10 cellular contexts compared by ENCODE assay signal in the genomic region with DNA sequence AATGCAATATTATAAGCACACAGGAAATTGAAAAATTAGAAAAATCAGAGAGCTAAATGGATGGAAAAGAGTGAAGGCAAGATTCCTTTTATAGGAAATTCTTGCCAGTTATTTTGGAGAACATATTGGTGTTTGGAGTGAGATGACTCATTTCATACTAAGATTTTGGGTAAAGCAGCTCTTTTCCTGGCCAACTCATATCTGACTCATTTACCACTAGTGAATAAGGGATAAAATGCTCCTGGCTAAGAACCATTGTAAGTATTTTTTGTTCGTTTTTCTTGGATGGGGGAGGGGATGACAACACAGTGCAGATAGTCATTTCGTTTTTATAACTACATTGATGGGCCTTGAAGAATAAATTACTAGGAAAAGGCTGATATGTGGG.
DNase-seq lines count a peak whose midpoint lies in the region; ATAC-seq and TF ChIP-seq lines count a peak whose summit lies in the region.
"Had no signal": no experiment of that assay in that cellular context is flagged by ENCODE, and none has a peak within 500 bp of the region (broad histone marks: within the 10 kb centered on the region; RNA-seq: fewer than 3 reads in every experiment).

No MANE protein-coding gene starts in this region.

- ATAC-seq in activated CD4-positive, alpha-beta T cell treated with anti-CD3 and anti-CD28 coated beads for 36 hours, result no peak
- ATAC-seq in GM19395 (IDR thresholded peaks at IDR 0.05; ENCODE audit: unreplicated experiment), result no peak

- H3K9me3 ChIP-seq in AG04450 (ENCODE audit: control insufficient read depth, insufficient read depth, low read length) (no peaks in the 10 kb centered on the region), mesenchymal stem cell (ENCODE audit: control insufficient read depth, low read length) (no peaks in the 10 kb centered on the region)

- H3K4me1 ChIP-seq in mesenchymal stem cell (ENCODE audit: control insufficient read depth, insufficient read depth, low read depth, low read length), result peaks cover 4% of the 10 kb centered on the region
- H3K4me1 ChIP-seq: neural progenitor cell had no signal

- H3K27ac ChIP-seq in AG04450 (ENCODE audit: low read depth, low read length) (no peak overlapping the region), mesenchymal stem cell (ENCODE audit: low read length, poor library complexity, severe bottlenecking) (peak overlapping the region; percentile 53)
- H3K27ac ChIP-seq: neural progenitor cell had no signal

- no peak overlapping the region for H3K4me3 Mint-ChIP-seq in chondrocyte (ENCODE audit: unreplicated experiment)
- H3K4me3 Mint-ChIP-seq in activated CD4-positive, alpha-beta T cell treated with anti-CD3 and anti-CD28 coated beads for 36 hours, result no peak overlapping the region
- H3K4me3 Mint-ChIP-seq: neural progenitor cell had no signal

- H3K27me3 Mint-ChIP-seq in chondrocyte (ENCODE audit: low read depth), result no peaks in the 10 kb centered on the region
- H3K27me3 Mint-ChIP-seq in activated CD4-positive, alpha-beta T cell treated with anti-CD3 and anti-CD28 coated beads for 36 hours, result no peaks in the 10 kb centered on the region

- no peaks in the 10 kb centered on the region for H3K79me1 ChIP-seq in mesenchymal stem cell (replicated peaks; ENCODE audit: low read length, poor library complexity, severe bottlenecking)

- no peak overlapping the region for H2AK5ac ChIP-seq in mesenchymal stem cell (ENCODE audit: low read length, severe bottlenecking)

- intact Hi-C loops in activated CD4-positive, alpha-beta T cell treated with anti-CD3 and anti-CD28 coated beads for 36 hours (cut with DNase I, micrococcal nuclease), result no loop called here

- no peaks in the 10 kb centered on the region for H3K27me3 ChIP-seq in AG04450 (ENCODE audit: control insufficient read depth, insufficient read depth, low read length)
- no peaks in the 10 kb centered on the region for H3K27me3 ChIP-seq in mesenchymal stem cell (ENCODE audit: control insufficient read depth in 1 of 2, insufficient read depth in 1 of 2, low read length in 2 of 2)
- H3K27me3 ChIP-seq: neural progenitor cell had no signal

- H3K4ac ChIP-seq in mesenchymal stem cell (ENCODE audit: low read depth in 1 of 2, low read length in 2 of 2), result no peak overlapping the region

- no peak overlapping the region for H2BK5ac ChIP-seq in mesenchymal stem cell (ENCODE audit: low read depth, low read length, poor library complexity, severe bottlenecking)

- DNase-seq in AG04450 (ENCODE audit: low read depth, low spot score) (peak; percentile 71), M059J (ENCODE audit: low read depth) (peak; percentile 97), chondrocyte (ENCODE audit: low spot score) (no peak), mesenchymal stem cell (peak; percentile 60), NCI-H1417 treated with DMSO at 0.1 percent for 48 hours (lab: John Stamatoyannopoulos, UW) (no peak)
- DNase-seq in activated CD4-positive, alpha-beta T cell treated with anti-CD3 and anti-CD28 coated beads for 36 hours, result no peak
- DNase-seq in central memory CD4-positive, alpha-beta T cell, result no peak
- DNase-seq: NCI-H345 had no signal

- H2BK120ac ChIP-seq in mesenchymal stem cell (ENCODE audit: low read depth, low read length), result no peak overlapping the region

- no peak overlapping the region for H3K18ac ChIP-seq in mesenchymal stem cell (ENCODE audit: low read depth in 1 of 2, low read length in 2 of 2)

- peaks cover 16% of the 10 kb centered on the region for H3K9me3 Mint-ChIP-seq in chondrocyte (ENCODE audit: low read depth)
- H3K9me3 Mint-ChIP-seq in activated CD4-positive, alpha-beta T cell treated with anti-CD3 and anti-CD28 coated beads for 36 hours (ENCODE audit: low read depth), result peaks cover 7% of the 10 kb centered on the region

- peaks cover 6% of the 10 kb centered on the region for H3K36me3 Mint-ChIP-seq in chondrocyte (ENCODE audit: low read depth)
- H3K36me3 Mint-ChIP-seq in activated CD4-positive, alpha-beta T cell treated with anti-CD3 and anti-CD28 coated beads for 36 hours (ENCODE audit: low read depth), result no peaks in the 10 kb centered on the region

- H3K23ac ChIP-seq in mesenchymal stem cell (ENCODE audit: low read length in 2 of 2), result no peak overlapping the region

- TF ChIP-seq CTCF in AG04450 (IDR thresholded peaks at IDR 0.05; ENCODE audit: low read depth, low read length) (no peak), chondrocyte (IDR thresholded peaks at IDR 0.05) (no peak)

- POLR2A ChIA-PET in AG04450 (lab: Yijun Ruan, JAX), result interaction anchor here (1.3 kb wide), 1 partner anchor 140 kb away, joined by 3 read pairs; the partner anchor contains the start of gene TWIST1
- POLR2A ChIA-PET in activated CD4-positive, alpha-beta T cell treated with anti-CD3 and anti-CD28 coated beads for 36 hours (lab: Charles Lee), result no interaction called here

- CTCF ChIA-PET in AG04450 (lab: Charles Lee), result interaction anchor here (0.5 to 1.1 kb wide), 2 partner anchors 17 to 138 kb away, joined by 3 read pairs; no protein-coding TSS in a partner anchor
- CTCF ChIA-PET in activated CD4-positive, alpha-beta T cell treated with anti-CD3 and anti-CD28 coated beads for 36 hours (lab: Charles Lee), result no interaction called here

- no peak overlapping the region for H4K8ac ChIP-seq in mesenchymal stem cell (ENCODE audit: low read length)

- peaks cover 53% of the 10 kb centered on the region for H3K4me1 Mint-ChIP-seq in chondrocyte (ENCODE audit: low read depth)
- no peaks in the 10 kb centered on the region for H3K4me1 Mint-ChIP-seq in activated CD4-positive, alpha-beta T cell treated with anti-CD3 and anti-CD28 coated beads for 36 hours

- H2BK15ac ChIP-seq in mesenchymal stem cell (ENCODE audit: low read depth, poor library complexity, severe bottlenecking), result no peak overlapping the region

- H2AFZ ChIP-seq in mesenchymal stem cell (ENCODE audit: low read depth, low read length), result no peak overlapping the region
- H2AFZ ChIP-seq: neural progenitor cell had no signal

- H4K91ac ChIP-seq in mesenchymal stem cell (ENCODE audit: low read length), result no peak overlapping the region

- no peak overlapping the region for H3K4me3 ChIP-seq in AG04450 (ENCODE audit: low read depth, low read length)
- peak overlapping the region in 1 of 2 experiments; percentile 58 for H3K4me3 ChIP-seq in mesenchymal stem cell (ENCODE audit: insufficient read depth in 1 of 2, low read depth in 1 of 2, low read length in 2 of 2)
- H3K4me3 ChIP-seq: neural progenitor cell had no signal

- no peak overlapping the region for H3K4me2 ChIP-seq in mesenchymal stem cell (ENCODE audit: low read length, poor library complexity, severe bottlenecking)
- H3K4me2 ChIP-seq: neural progenitor cell had no signal

- H3K9ac ChIP-seq in mesenchymal stem cell (ENCODE audit: low read length), result peak overlapping the region; percentile 74
- H3K9ac ChIP-seq: neural progenitor cell had no signal

- H3K14ac ChIP-seq in mesenchymal stem cell (ENCODE audit: low read length in 2 of 2), result no peak overlapping the region

- WGBS in mesenchymal stem cell, result 0% methylated on average over 1 of the region's 2 CpGs

- no peak overlapping the region for H2BK12ac ChIP-seq in mesenchymal stem cell (ENCODE audit: low read length in 2 of 2)

- H3K27ac Mint-ChIP-seq in chondrocyte (ENCODE audit: unreplicated experiment), result peak overlapping the region; percentile 52
- no peak overlapping the region for H3K27ac Mint-ChIP-seq in activated CD4-positive, alpha-beta T cell treated with anti-CD3 and anti-CD28 coated beads for 36 hours
- H3K27ac Mint-ChIP-seq: neural progenitor cell had no signal

- no peaks in the 10 kb centered on the region for H3K36me3 ChIP-seq in mesenchymal stem cell (ENCODE audit: control insufficient read depth in 1 of 2, insufficient read depth in 2 of 2, low read depth in 1 of 2, low read length in 2 of 2)
- H3K36me3 ChIP-seq: neural progenitor cell had no signal

Comparison
In these comparisons a context has a peak if more than half of its experiments do, and no peak if none do; other contexts are left out.
1. DNase-seq: peak in AG04450 (single experiment), M059J (single experiment) and mesenchymal stem cell (single experiment); none in chondrocyte (single experiment), activated CD4-positive, alpha-beta T cell treated with anti-CD3 and anti-CD28 coated beads for 36 hours (single experiment), NCI-H1417 treated with DMSO at 0.1 percent for 48 hours (single experiment) and central memory CD4-positive, alpha-beta T cell (single experiment).